In genomic region chr19:8151499-8152035, GRCh38 we compare ENCODE assay signal across 19 cellular contexts. TPM values are rescaled to one million over a fixed set of nuclear protein-coding genes. Genes with fewer than 3 reads are reported as not detected.
DNase-seq lines count a peak whose midpoint lies in the region; TF ChIP-seq lines count a peak whose summit lies in the region.
"Had no signal": no experiment of that assay in that cellular context is flagged by ENCODE, and none has a peak within 500 bp of the region (broad histone marks: within the 10 kb centered on the region; RNA-seq: fewer than 3 reads in every experiment).

No MANE protein-coding gene starts in this region.

- H2BK120ac ChIP-seq in mesendoderm (ENCODE audit: low read depth, low read length), result no peak overlapping the region

- H3K4me1 ChIP-seq in NT2/D1 (ENCODE audit: insufficient read depth, insufficient read length) (peaks cover 28% of the 10 kb centered on the region), mesendoderm (ENCODE audit: control insufficient read depth, low read depth, low read length) (peaks cover 5% of the 10 kb centered on the region)

- no peak overlapping the region for H3K23ac ChIP-seq in mesendoderm (ENCODE audit: low read length)

- no peak overlapping the region for H3K4me2 ChIP-seq in mesendoderm (ENCODE audit: low read length)

- H3K27me3 ChIP-seq in NT2/D1 (ENCODE audit: insufficient read depth, insufficient read length) (no peaks in the 10 kb centered on the region), mesendoderm (ENCODE audit: insufficient read depth, low read length, poor library complexity) (no peaks in the 10 kb centered on the region)

- H2AK5ac ChIP-seq in mesendoderm (ENCODE audit: low read length), result peak overlapping the region; percentile 69

- H4K5ac ChIP-seq in mesendoderm (ENCODE audit: low read length), result no peak overlapping the region

- H4K8ac ChIP-seq in mesendoderm (ENCODE audit: low read depth, low read length), result no peak overlapping the region

- CTCF ChIA-PET in GM10248 (lab: Yijun Ruan, JAX), result no interaction called here

- H2BK5ac ChIP-seq in mesendoderm (ENCODE audit: low read length), result no peak overlapping the region

- no CpG with 5 or more reads among the region's 7 CpGs for WGBS in mesendoderm (ENCODE audit: extremely low coverage, insufficient coverage, low lambda C conversion rate)

- no peak overlapping the region for H3K18ac ChIP-seq in mesendoderm (ENCODE audit: low read length)

- no peak for TF ChIP-seq CTCF in GM10248 (IDR thresholded peaks at IDR 0.05; ENCODE audit: control extremely low read depth, extremely low read depth, low read depth, missing control alignments)

- no peak overlapping the region for H3K27ac ChIP-seq in mesendoderm (ENCODE audit: low read depth, low read length)
- H3K27ac ChIP-seq: HL-60, SK-N-MC had no signal

- peaks cover 4% of the 10 kb centered on the region for H3K79me1 ChIP-seq in mesendoderm (ENCODE audit: low read length)

- peak overlapping the region; percentile 17 for H3K9ac ChIP-seq in NT2/D1 (ENCODE audit: insufficient read length, low read depth)
- peak overlapping the region; percentile 4 for H3K9ac ChIP-seq in mesendoderm (ENCODE audit: low read length)

- peak; percentile 8 for DNase-seq in AG08396 (ENCODE audit: low spot score)
- peak; percentile 14 for DNase-seq in GM10248 (ENCODE audit: extremely low spot score)
- no peak for DNase-seq in NT2/D1 (ENCODE audit: low read depth, low spot score)
- DNase-seq in mesendoderm, result no peak
- DNase-seq in OCI-M1 (lab: John Stamatoyannopoulos, UW), result no peak
- no peak for DNase-seq in DMS153 treated with DMSO at 0.1 percent for 48 hours (lab: John Stamatoyannopoulos, UW; ENCODE audit: unreplicated experiment)
- DNase-seq in stimulated activated CD4-positive, alpha-beta T cell treated with anti-CD3 and anti-CD28 coated beads, Interleukin-4, amount 100 ng/mL, for 4 hours, result no peak
- DNase-seq: AML-193; Caco-2; CD4-positive, CD25-positive, alpha-beta regulatory T cell; DMS79 treated with DMSO at 0.1 percent for 48 hours; NCI-H1436; NCI-H2029; NCI-H510A; NCI-H82 had no signal

- H3K56ac ChIP-seq in mesendoderm (ENCODE audit: low read length), result peak overlapping the region; percentile 49

- no peak overlapping the region for H3K4me3 ChIP-seq in NT2/D1 (ENCODE audit: insufficient read length, low read depth)
- no peak overlapping the region for H3K4me3 ChIP-seq in mesendoderm (ENCODE audit: low read length)
- H3K4me3 ChIP-seq: HAP-1, K562, SK-N-MC had no signal

- no peak overlapping the region for H3K4ac ChIP-seq in mesendoderm (ENCODE audit: low read depth, low read length)

- POLR2A ChIA-PET in GM10248 (lab: Yijun Ruan, JAX), result no interaction called here

- peaks cover 3% of the 10 kb centered on the region for H3K36me3 ChIP-seq in NT2/D1 (ENCODE audit: insufficient read depth, insufficient read length, low read length)
- no peaks in the 10 kb centered on the region for H3K36me3 ChIP-seq in mesendoderm (ENCODE audit: control insufficient read depth, insufficient read depth, low read length)
- H3K36me3 ChIP-seq: HAP-1 had no signal

- H3K79me2 ChIP-seq in mesendoderm (ENCODE audit: control insufficient read depth, insufficient read depth, low read length), result peaks cover 9% of the 10 kb centered on the region

- no peaks in the 10 kb centered on the region for H3K9me3 ChIP-seq in NT2/D1 (ENCODE audit: insufficient read depth, low read length)
- H3K9me3 ChIP-seq: Caco-2, HAP-1 had no signal

- no peak overlapping the region for H2BK15ac ChIP-seq in mesendoderm (replicated peaks; ENCODE audit: low read depth)

RNA-seq across cellular contexts. Expression of gene FBN3, which starts 2.2 kb away (rescaled TPM):
- 11.9 TPM for polyA plus RNA-seq in mesendoderm (2013, experiment 1 of 2)
- 11.8 TPM for polyA plus RNA-seq in mesendoderm (2013, experiment 2 of 2)
- polyA plus RNA-seq: CD4-positive, CD25-positive, alpha-beta regulatory T cell had no signal

RNA-seq across cellular contexts. Expression of gene CERS4, which starts 57.6 kb away (rescaled TPM):
- polyA plus RNA-seq in mesendoderm (2013, experiment 1 of 2), result 47.9 TPM
- 48.6 TPM for polyA plus RNA-seq in mesendoderm (2013, experiment 2 of 2)

Comparison
In these comparisons a context has a peak if more than half of its experiments do, and no peak if none do; other contexts are left out.
1. DNase-seq: peak in AG08396 (single experiment) and GM10248 (single experiment); none in NT2/D1 (single experiment), mesendoderm (single experiment), OCI-M1 (single experiment), DMS153 treated with DMSO at 0.1 percent for 48 hours (single experiment) and stimulated activated CD4-positive, alpha-beta T cell treated with anti-CD3 and anti-CD28 coated beads, Interleukin-4, amount 100 ng/mL, for 4 hours (0 of 2).